In genomic region chr7:143763065-143763464, GRCh38 we compare ENCODE assay signal across 4 cellular contexts. TPM values are rescaled to one million over a fixed set of nuclear protein-coding genes. Genes with fewer than 3 reads are reported as not detected.
"Had no signal": no experiment of that assay in that cellular context is flagged by ENCODE, and none has a peak within 500 bp of the region (broad histone marks: within the 10 kb centered on the region; RNA-seq: fewer than 3 reads in every experiment).

No MANE protein-coding gene starts in this region.

RNA-seq across cellular contexts. Expression of gene CTAGE6, which starts 5.6 kb away (rescaled TPM):
- total RNA-seq: heart left ventricle, left ventricle myocardium inferior had no signal
- polyA plus RNA-seq: heart left ventricle, hepatocyte, mammary epithelial cell had no signal
